In the genomic region with DNA sequence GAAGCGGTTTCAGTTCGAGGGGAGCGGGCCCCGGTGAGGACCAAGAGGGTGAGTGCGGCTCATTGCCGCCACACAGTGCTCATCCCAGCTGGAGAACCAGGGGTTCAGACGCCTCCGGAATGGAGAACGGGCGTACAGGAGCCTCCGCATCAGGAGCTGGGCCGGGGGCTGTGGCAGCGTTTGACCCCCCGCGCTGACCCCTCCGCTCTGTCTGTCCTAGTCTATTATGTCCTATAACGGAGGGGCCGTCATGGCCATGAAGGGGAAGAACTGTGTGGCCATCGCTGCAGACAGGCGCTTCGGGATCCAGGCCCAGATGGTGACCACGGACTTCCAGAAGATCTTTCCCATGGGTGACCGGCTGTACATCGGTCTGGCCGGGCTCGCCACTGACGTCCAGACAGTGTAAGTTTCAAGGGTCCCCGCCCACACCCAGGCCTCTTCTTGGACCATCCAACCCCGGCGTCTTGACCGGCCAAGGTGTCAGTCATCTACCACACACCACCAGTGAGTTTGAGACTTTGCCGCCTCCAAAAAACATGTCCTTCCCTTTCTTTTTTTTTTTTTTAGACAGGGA, we compare ENCODE assay signal across 1 cellular context.
A peak's percentile ranks its signal among the peaks of the same experiment; 100 is the strongest.
TF ChIP-seq lines count a peak whose summit lies in the region.

No MANE protein-coding gene starts in this region.

TF ChIP-seq in HepG2, 621 proteins besides CTCF, POLR2A, EP300 and RAD21 (continued from another document):
- TF ChIP-seq, protein P1, sequence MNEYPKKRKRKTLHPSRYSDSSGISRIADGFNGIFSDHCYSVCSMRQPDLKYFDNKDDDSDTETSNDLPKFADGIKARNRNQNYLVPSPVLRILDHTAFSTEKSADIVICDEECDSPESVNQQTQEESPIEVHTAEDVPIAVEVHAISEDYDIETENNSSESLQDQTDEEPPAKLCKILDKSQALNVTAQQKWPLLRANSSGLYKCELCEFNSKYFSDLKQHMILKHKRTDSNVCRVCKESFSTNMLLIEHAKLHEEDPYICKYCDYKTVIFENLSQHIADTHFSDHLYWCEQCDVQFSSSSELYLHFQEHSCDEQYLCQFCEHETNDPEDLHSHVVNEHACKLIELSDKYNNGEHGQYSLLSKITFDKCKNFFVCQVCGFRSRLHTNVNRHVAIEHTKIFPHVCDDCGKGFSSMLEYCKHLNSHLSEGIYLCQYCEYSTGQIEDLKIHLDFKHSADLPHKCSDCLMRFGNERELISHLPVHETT (CRISPR knock-in tag; conservative IDR thresholded peaks at IDR 0.05): no peak
- TF ChIP-seq GPN1 (CRISPR knock-in tag; IDR thresholded peaks at IDR 0.05; ENCODE audit: borderline replicate concordance) (no peak), CEBPG (CRISPR knock-in tag; IDR thresholded peaks at IDR 0.05) (no peak), NFE2 (CRISPR knock-in tag; IDR thresholded peaks at IDR 0.05) (no peak), ZNF557 (CRISPR knock-in tag; IDR thresholded peaks at IDR 0.05) (0 out of 2 replicates have a peak, but pooled peaks have one; percentile 37), REXO4 (CRISPR knock-in tag; IDR thresholded peaks at IDR 0.05; ENCODE audit: borderline replicate concordance) (no peak), ZBTB8A (CRISPR knock-in tag; IDR thresholded peaks at IDR 0.05; ENCODE audit: borderline replicate concordance, low read depth) (no peak), NFKB2 (CRISPR knock-in tag; IDR thresholded peaks at IDR 0.05; ENCODE audit: borderline replicate concordance) (peak; percentile 57; the same call in 1 of the 2 replicates), ZNF567 (CRISPR knock-in tag; IDR thresholded peaks at IDR 0.05; ENCODE audit: borderline replicate concordance) (no peak), ZNF256 (CRISPR knock-in tag; conservative IDR thresholded peaks at IDR 0.05) (0 out of 2 replicates have a peak, but pooled peaks have one; percentile 58), ZNF225 (CRISPR knock-in tag; IDR thresholded peaks at IDR 0.05) (0 out of 2 replicates have a peak, but pooled peaks have one; percentile 53)
- TF ChIP-seq, protein P2, sequence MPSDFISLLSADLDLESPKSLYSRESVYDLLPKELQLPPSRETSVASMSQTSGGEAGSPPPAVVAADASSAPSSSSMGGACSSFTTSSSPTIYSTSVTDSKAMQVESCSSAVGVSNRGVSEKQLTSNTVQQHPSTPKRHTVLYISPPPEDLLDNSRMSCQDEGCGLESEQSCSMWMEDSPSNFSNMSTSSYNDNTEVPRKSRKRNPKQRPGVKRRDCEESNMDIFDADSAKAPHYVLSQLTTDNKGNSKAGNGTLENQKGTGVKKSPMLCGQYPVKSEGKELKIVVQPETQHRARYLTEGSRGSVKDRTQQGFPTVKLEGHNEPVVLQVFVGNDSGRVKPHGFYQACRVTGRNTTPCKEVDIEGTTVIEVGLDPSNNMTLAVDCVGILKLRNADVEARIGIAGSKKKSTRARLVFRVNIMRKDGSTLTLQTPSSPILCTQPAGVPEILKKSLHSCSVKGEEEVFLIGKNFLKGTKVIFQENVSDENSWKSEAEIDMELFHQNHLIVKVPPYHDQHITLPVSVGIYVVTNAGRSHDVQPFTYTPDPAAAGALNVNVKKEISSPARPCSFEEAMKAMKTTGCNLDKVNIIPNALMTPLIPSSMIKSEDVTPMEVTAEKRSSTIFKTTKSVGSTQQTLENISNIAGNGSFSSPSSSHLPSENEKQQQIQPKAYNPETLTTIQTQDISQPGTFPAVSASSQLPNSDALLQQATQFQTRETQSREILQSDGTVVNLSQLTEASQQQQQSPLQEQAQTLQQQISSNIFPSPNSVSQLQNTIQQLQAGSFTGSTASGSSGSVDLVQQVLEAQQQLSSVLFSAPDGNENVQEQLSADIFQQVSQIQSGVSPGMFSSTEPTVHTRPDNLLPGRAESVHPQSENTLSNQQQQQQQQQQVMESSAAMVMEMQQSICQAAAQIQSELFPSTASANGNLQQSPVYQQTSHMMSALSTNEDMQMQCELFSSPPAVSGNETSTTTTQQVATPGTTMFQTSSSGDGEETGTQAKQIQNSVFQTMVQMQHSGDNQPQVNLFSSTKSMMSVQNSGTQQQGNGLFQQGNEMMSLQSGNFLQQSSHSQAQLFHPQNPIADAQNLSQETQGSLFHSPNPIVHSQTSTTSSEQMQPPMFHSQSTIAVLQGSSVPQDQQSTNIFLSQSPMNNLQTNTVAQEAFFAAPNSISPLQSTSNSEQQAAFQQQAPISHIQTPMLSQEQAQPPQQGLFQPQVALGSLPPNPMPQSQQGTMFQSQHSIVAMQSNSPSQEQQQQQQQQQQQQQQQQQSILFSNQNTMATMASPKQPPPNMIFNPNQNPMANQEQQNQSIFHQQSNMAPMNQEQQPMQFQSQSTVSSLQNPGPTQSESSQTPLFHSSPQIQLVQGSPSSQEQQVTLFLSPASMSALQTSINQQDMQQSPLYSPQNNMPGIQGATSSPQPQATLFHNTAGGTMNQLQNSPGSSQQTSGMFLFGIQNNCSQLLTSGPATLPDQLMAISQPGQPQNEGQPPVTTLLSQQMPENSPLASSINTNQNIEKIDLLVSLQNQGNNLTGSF (CRISPR knock-in tag; IDR thresholded peaks at IDR 0.05): no peak
- TF ChIP-seq, protein P3, sequence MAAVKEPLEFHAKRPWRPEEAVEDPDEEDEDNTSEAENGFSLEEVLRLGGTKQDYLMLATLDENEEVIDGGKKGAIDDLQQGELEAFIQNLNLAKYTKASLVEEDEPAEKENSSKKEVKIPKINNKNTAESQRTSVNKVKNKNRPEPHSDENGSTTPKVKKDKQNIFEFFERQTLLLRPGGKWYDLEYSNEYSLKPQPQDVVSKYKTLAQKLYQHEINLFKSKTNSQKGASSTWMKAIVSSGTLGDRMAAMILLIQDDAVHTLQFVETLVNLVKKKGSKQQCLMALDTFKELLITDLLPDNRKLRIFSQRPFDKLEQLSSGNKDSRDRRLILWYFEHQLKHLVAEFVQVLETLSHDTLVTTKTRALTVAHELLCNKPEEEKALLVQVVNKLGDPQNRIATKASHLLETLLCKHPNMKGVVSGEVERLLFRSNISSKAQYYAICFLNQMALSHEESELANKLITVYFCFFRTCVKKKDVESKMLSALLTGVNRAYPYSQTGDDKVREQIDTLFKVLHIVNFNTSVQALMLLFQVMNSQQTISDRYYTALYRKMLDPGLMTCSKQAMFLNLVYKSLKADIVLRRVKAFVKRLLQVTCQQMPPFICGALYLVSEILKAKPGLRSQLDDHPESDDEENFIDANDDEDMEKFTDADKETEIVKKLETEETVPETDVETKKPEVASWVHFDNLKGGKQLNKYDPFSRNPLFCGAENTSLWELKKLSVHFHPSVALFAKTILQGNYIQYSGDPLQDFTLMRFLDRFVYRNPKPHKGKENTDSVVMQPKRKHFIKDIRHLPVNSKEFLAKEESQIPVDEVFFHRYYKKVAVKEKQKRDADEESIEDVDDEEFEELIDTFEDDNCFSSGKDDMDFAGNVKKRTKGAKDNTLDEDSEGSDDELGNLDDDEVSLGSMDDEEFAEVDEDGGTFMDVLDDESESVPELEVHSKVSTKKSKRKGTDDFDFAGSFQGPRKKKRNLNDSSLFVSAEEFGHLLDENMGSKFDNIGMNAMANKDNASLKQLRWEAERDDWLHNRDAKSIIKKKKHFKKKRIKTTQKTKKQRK (IDR thresholded peaks at IDR 0.05; ENCODE audit: low read length): no peak
- TF ChIP-seq, protein P4, sequence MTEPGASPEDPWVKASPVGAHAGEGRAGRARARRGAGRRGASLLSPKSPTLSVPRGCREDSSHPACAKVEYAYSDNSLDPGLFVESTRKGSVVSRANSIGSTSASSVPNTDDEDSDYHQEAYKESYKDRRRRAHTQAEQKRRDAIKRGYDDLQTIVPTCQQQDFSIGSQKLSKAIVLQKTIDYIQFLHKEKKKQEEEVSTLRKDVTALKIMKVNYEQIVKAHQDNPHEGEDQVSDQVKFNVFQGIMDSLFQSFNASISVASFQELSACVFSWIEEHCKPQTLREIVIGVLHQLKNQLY (CRISPR knock-in tag; IDR thresholded peaks at IDR 0.05): no peak
- TF ChIP-seq, protein P5, sequence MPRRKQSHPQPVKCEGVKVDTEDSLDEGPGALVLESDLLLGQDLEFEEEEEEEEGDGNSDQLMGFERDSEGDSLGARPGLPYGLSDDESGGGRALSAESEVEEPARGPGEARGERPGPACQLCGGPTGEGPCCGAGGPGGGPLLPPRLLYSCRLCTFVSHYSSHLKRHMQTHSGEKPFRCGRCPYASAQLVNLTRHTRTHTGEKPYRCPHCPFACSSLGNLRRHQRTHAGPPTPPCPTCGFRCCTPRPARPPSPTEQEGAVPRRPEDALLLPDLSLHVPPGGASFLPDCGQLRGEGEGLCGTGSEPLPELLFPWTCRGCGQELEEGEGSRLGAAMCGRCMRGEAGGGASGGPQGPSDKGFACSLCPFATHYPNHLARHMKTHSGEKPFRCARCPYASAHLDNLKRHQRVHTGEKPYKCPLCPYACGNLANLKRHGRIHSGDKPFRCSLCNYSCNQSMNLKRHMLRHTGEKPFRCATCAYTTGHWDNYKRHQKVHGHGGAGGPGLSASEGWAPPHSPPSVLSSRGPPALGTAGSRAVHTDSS (CRISPR knock-in tag; conservative IDR thresholded peaks at IDR 0.05): 0 out of 2 replicates have a peak, but pooled peaks have one; percentile 56
